19 cellular contexts compared by ENCODE assay signal in the genomic region with DNA sequence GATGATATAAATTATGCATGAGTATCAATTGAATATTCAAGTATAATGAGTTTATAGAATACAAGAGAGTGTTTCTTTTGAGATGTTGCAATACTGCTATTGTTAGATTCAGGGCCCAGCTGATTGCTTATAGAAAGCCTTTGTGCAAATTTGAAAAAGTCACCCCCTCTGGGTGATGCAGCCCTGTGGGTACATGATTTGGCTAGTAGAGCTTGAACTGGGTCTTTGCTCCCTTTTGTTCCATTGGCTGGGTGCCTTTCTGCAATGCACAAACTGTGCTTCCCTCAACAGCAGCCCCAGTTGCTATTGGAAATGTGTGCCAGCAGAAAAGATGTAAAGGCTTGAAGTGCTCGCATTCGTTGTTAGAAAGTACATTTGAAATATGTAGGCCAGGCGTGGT.
DNase-seq lines count a peak whose midpoint lies in the region; ATAC-seq, FAIRE-seq and TF ChIP-seq lines count a peak whose summit lies in the region.
"Had no signal": no experiment of that assay in that cellular context is flagged by ENCODE, and none has a peak within 500 bp of the region (broad histone marks: within the 10 kb centered on the region; RNA-seq: fewer than 3 reads in every experiment).

No MANE protein-coding gene starts in this region.

- in situ Hi-C loops in transverse colon (cut with MboI; ENCODE audit: low pct_ligation_motif_present in 1 of 4, low pct_unique_long_range_greater_than_20kb in 1 of 4, low sequenced_read_pairs in 3 of 4), result no loop called here

- intact Hi-C loops in head of caudate nucleus (cut with DNase I) (no loop called here), transverse colon (cut with DNase I; ENCODE audit: low total_unique reads) (no loop called here), posterior vena cava (cut with DNase I) (no loop called here)

- peak; percentile 18 for DNase-seq in DMS 273 (lab: John Stamatoyannopoulos, UW; ENCODE audit: unreplicated experiment)
- no peak for DNase-seq in DMS 273 treated with DMSO at 0.1 percent for 48 hours (lab: John Stamatoyannopoulos, UW)
- DNase-seq in head of caudate nucleus, result peak; percentile 38 to 95 (median 84)
- peak in 54 of 56 donors; percentile 9 to 93 (median 77) for DNase-seq in nucleus accumbens (lab: John Stamatoyannopoulos, UW)
- no peak for DNase-seq in transverse colon
- DNase-seq in H54 (ENCODE audit: insufficient read length, low spot score), result no peak
- no peak for DNase-seq in posterior vena cava (ENCODE audit: low spot score)
- DNase-seq: BE2C; CD4-positive, alpha-beta memory T cell; DMS79 treated with DMSO at 0.1 percent for 48 hours; GM23248; NCI-H1092; NCI-H146; NCI-H2081; NCI-H510A; NCI-H774; RPMI8226 had no signal

- WGBS in transverse colon (ENCODE audit: low coverage in 1 of 2), 2 donors, result 65 to 100% methylated on average over 2 to 3 of the region's 3 CpGs

- TF ChIP-seq EP300 in transverse colon (IDR thresholded peaks at IDR 0.05; ENCODE audit: low read depth), result no peak

- no peak for TF ChIP-seq CTCF in transverse colon (IDR thresholded peaks at IDR 0.05)

- H3K4me3 ChIP-seq in transverse colon, result no peak overlapping the region
- H3K4me3 ChIP-seq: GM23248 had no signal

- no peak for ATAC-seq in HG03442 (IDR thresholded peaks at IDR 0.05; ENCODE audit: unreplicated experiment)

- no peak for FAIRE-seq in H54 (lab: Jason Lieb, UNC)

- peaks cover 0 to 19% (median 8%) of the 10 kb centered on the region in 4 donors for H3K4me1 ChIP-seq in transverse colon
- H3K4me1 ChIP-seq: BE2C had no signal

- no peak for TF ChIP-seq POLR2A in transverse colon (IDR thresholded peaks at IDR 0.05)
- TF ChIP-seq POLR2A in H54 (IDR thresholded peaks at IDR 0.05; ENCODE audit: low read depth, low read length), result no peak

- no peaks in the 10 kb centered on the region for H3K27me3 ChIP-seq in transverse colon
- H3K27me3 ChIP-seq: BE2C had no signal

- peaks cover 0 to 10% of the 10 kb centered on the region in 2 donors for H3K9me3 ChIP-seq in transverse colon
- H3K9me3 ChIP-seq: BE2C had no signal

- H3K27ac ChIP-seq in transverse colon, result peak overlapping the region; percentile 46 to 71 (median 68)
- H3K27ac ChIP-seq: 22Rv1, GM23248 had no signal

- H3K36me3 ChIP-seq in transverse colon, result no peaks in the 10 kb centered on the region
- H3K36me3 ChIP-seq: BE2C had no signal

Comparison
In these comparisons a context has a peak if more than half of its experiments do, and no peak if none do; other contexts are left out.
1. DNase-seq: peak in DMS 273 (single experiment), head of caudate nucleus (42 of 42) and nucleus accumbens (54 of 56); none in DMS 273 treated with DMSO at 0.1 percent for 48 hours (single experiment), transverse colon (single experiment), H54 (single experiment) and posterior vena cava (single experiment).